Comparison of ENCODE assay signal across 12 cellular contexts in the genomic region with DNA sequence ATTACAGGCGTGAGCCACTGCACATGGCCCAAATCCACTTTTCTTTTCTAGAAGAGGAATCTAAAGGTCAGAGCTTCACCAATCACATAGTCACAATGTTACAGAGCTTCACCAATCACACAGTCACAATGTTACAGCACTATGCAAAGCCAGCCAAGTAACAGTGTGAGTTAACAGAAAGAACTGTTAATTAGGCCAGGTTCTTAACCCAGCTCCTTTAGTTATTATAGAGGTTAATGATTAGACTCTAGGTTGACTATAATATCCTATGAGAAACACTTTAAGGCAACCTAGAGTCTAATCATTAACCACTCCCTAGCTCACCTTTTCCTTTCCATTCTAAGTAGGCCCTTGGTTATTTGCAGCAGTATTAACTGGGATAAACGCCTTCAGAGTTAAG. TPM values are rescaled to one million over a fixed set of nuclear protein-coding genes. Genes with fewer than 3 reads are reported as not detected.
DNase-seq lines count a peak whose midpoint lies in the region; ATAC-seq, FAIRE-seq and TF ChIP-seq lines count a peak whose summit lies in the region.
"Had no signal": no experiment of that assay in that cellular context is flagged by ENCODE, and none has a peak within 500 bp of the region (broad histone marks: within the 10 kb centered on the region; RNA-seq: fewer than 3 reads in every experiment).

No MANE protein-coding gene starts in this region.

- no peak overlapping the region for H3K9ac ChIP-seq in endocrine pancreas (ENCODE audit: control insufficient read depth, insufficient read depth, low read length)

- DNase-seq in GM19239 (ENCODE audit: insufficient read length, low spot score) (no peak), pancreas (peak in 1 of 6 donors; percentile 17), RPMI8226 (no peak), RKO (ENCODE audit: low spot score) (no peak)
- DNase-seq in central memory CD4-positive, alpha-beta T cell: no peak
- DNase-seq: gastrocnemius medialis, mammary epithelial cell, NCI-H2171, PC-3 had no signal

- 21 to 30% methylated on average over 2 of the region's 2 CpGs for WGBS in pancreas, 2 donors

- intact Hi-C loops in pancreas (cut with DNase I): no loop called here

- FAIRE-seq in GM19239 (lab: Jason Lieb, UNC) (peak; percentile 69), pancreas (lab: Jason Lieb, UNC) (no peak)

- H3K4me3 ChIP-seq in endocrine pancreas (ENCODE audit: control insufficient read depth, insufficient read depth, low read length) (peak overlapping the region; percentile 14), pancreas (no peak overlapping the region)
- H3K4me3 ChIP-seq: gastrocnemius medialis, prostate gland had no signal

- H3K36me3 ChIP-seq in endocrine pancreas (ENCODE audit: control insufficient read depth, insufficient read depth, low read length) (peaks cover 4% of the 10 kb centered on the region), pancreas (peaks cover 0 to 32% (median 5%) of the 10 kb centered on the region in 3 donors)
- H3K36me3 ChIP-seq: prostate gland had no signal

- H3K27ac ChIP-seq in pancreas: peak overlapping the region in 2 of 4 donors; percentile 35 to 38
- H3K27ac ChIP-seq: gastrocnemius medialis, prostate gland had no signal

- H3K4me1 ChIP-seq in endocrine pancreas (ENCODE audit: control insufficient read depth, insufficient read depth, low read length) (peaks cover 9% of the 10 kb centered on the region), pancreas (peaks cover 11 to 15% (median 12%) of the 10 kb centered on the region in 3 donors)
- H3K4me1 ChIP-seq: gastrocnemius medialis, prostate gland had no signal

- TF ChIP-seq CTCF in pancreas (IDR thresholded peaks at IDR 0.05): no peak

- ATAC-seq in HG02943 (IDR thresholded peaks at IDR 0.05; ENCODE audit: low read depth, unreplicated experiment) (peak; percentile 73), pancreas (peak; percentile 88 to 91 (median 90))
- ATAC-seq: gastrocnemius medialis, PC-3 had no signal

- no peaks in the 10 kb centered on the region for H3K9me3 ChIP-seq in endocrine pancreas (ENCODE audit: control insufficient read depth, low read length)
- no peaks in the 10 kb centered on the region for H3K9me3 ChIP-seq in pancreas
- H3K9me3 ChIP-seq: gastrocnemius medialis, prostate gland had no signal

- H3K27me3 ChIP-seq in endocrine pancreas (ENCODE audit: control insufficient read depth, insufficient read depth, low read length) (no peaks in the 10 kb centered on the region), pancreas (no peaks in the 10 kb centered on the region)
- H3K27me3 ChIP-seq: gastrocnemius medialis had no signal

RNA-seq across cellular contexts. Expression of gene TASOR, which starts 54.0 kb away (rescaled TPM):
- total RNA-seq in pancreas: 10 to 100 TPM; 15.3 to 32.1 (median 20.5) TPM
- 10 to 100 TPM; 12.7 to 18.5 TPM for polyA plus RNA-seq in pancreas
